Comparison of ENCODE assay signal across 1 cellular context in genomic region chr7:1200045-1200444, GRCh38.
TF ChIP-seq lines count a peak whose summit lies in the region.

No MANE protein-coding gene starts in this region.

TF ChIP-seq in WTC11, 78 proteins besides CTCF, POLR2A, EP300 and RAD21 (continued from another document):
- TF ChIP-seq ZBTB43 (CRISPR knock-in tag; IDR thresholded peaks at IDR 0.05), result no peak
- no peak for TF ChIP-seq ZNF416 (CRISPR knock-in tag; IDR thresholded peaks at IDR 0.05)
- TF ChIP-seq TP53 (CRISPR knock-in tag; IDR thresholded peaks at IDR 0.05), result no peak
- no peak for TF ChIP-seq ZNF396 (CRISPR knock-in tag; IDR thresholded peaks at IDR 0.05; ENCODE audit: borderline replicate concordance)
- TF ChIP-seq SMAD3 (CRISPR knock-in tag; IDR thresholded peaks at IDR 0.05; ENCODE audit: borderline replicate concordance), result no peak
